Comparison of ENCODE assay signal across 19 cellular contexts in genomic region chr1:43302721-43303476, GRCh38. TPM values are rescaled to one million over a fixed set of nuclear protein-coding genes. Genes with fewer than 3 reads are reported as not detected.
DNase-seq lines count a peak whose midpoint lies in the region; ATAC-seq and TF ChIP-seq lines count a peak whose summit lies in the region.
"Had no signal": no experiment of that assay in that cellular context is flagged by ENCODE, and none has a peak within 500 bp of the region (broad histone marks: within the 10 kb centered on the region; RNA-seq: fewer than 3 reads in every experiment).

No MANE protein-coding gene starts in this region.

- TF ChIP-seq EP300 in upper lobe of left lung (IDR thresholded peaks at IDR 0.05): no peak

- ATAC-seq in left cardiac atrium (no peak), upper lobe of left lung (ENCODE audit: low FRiP score in 2 of 2) (no peak)
- ATAC-seq: stimulated activated effector memory CD8-positive, alpha-beta T cell treated with anti-CD3 and anti-CD28 coated beads, Interleukin-12 subunit alpha, Interleukin-12 subunit beta, amount 100 ng/mL, for 72 hours had no signal

- H3K36me3 ChIP-seq in neural progenitor cell: no peaks in the 10 kb centered on the region
- peaks cover 0 to 4% (median 2%) of the 10 kb centered on the region in 4 donors for H3K36me3 ChIP-seq in upper lobe of left lung
- H3K36me3 ChIP-seq: right lobe of liver had no signal

- no peaks in the 10 kb centered on the region for H3F3A ChIP-seq in neural progenitor cell (ENCODE audit: low read depth)

- H2AFZ ChIP-seq in neural progenitor cell (replicated peaks): no peak overlapping the region

- H3K9me3 Mint-ChIP-seq in neural progenitor cell (no peaks in the 10 kb centered on the region), mesothelial cell of epicardium (no peaks in the 10 kb centered on the region)
- H3K9me3 Mint-ChIP-seq: activated naive CD4-positive, alpha-beta T cell treated with anti-CD3 and anti-CD28 coated beads for 36 hours; stimulated activated effector memory CD8-positive, alpha-beta T cell treated with anti-CD3 and anti-CD28 coated beads, Interleukin-12 subunit alpha, Interleukin-12 subunit beta, amount 100 ng/mL, for 72 hours had no signal

- WGBS in upper lobe of left lung, 2 donors: 51 to 58% methylated on average over 8 of the region's 8 CpGs

- H3K9ac ChIP-seq in neural progenitor cell: no peak overlapping the region
- H3K9ac ChIP-seq: BLaER1 treated with 17β-estradiol and CSF1 and Interleukin-3, amounts not matched to agents 10 nM and 100 nM had no signal

- H3K27ac Mint-ChIP-seq in neural progenitor cell (peak overlapping the region; percentile 43), mesothelial cell of epicardium (no peak overlapping the region)
- H3K27ac Mint-ChIP-seq: activated naive CD4-positive, alpha-beta T cell treated with anti-CD3 and anti-CD28 coated beads for 36 hours had no signal

- no peaks in the 10 kb centered on the region for H3K79me2 ChIP-seq in neural progenitor cell (ENCODE audit: low read depth)

- no peak for TF ChIP-seq POLR2A in upper lobe of left lung (IDR thresholded peaks at IDR 0.05)

- H3K9me3 ChIP-seq in neural progenitor cell (ENCODE audit: low read depth) (no peaks in the 10 kb centered on the region), upper lobe of left lung (no peaks in the 10 kb centered on the region)
- H3K9me3 ChIP-seq: BLaER1 treated with 17β-estradiol and CSF1 and Interleukin-3, amounts not matched to agents 10 nM and 100 nM; right lobe of liver had no signal

- H3K4me1 ChIP-seq in neural progenitor cell (peaks cover 25% of the 10 kb centered on the region), upper lobe of left lung (peaks cover 44 to 54% (median 49%) of the 10 kb centered on the region in 4 donors)

- no peaks in the 10 kb centered on the region for H4K20me1 ChIP-seq in neural progenitor cell (ENCODE audit: low read depth)
- H4K20me1 ChIP-seq: BLaER1 treated with 17β-estradiol and CSF1 and Interleukin-3, amounts not matched to agents 10 nM and 100 nM had no signal

- H3K4me2 ChIP-seq in neural progenitor cell: no peak overlapping the region

- H3K27ac ChIP-seq in neural progenitor cell (no peak overlapping the region), upper lobe of left lung (peak overlapping the region; percentile 41 to 81 (median 74))
- H3K27ac ChIP-seq: BLaER1 treated with 17β-estradiol and CSF1 and Interleukin-3, amounts not matched to agents 10 nM and 100 nM had no signal

- no peak for TF ChIP-seq CTCF in neural progenitor cell (IDR thresholded peaks at IDR 0.05)
- no peak for TF ChIP-seq CTCF in upper lobe of left lung (IDR thresholded peaks at IDR 0.05)
- no peak for TF ChIP-seq CTCF in mesothelial cell of epicardium (IDR thresholded peaks at IDR 0.05; ENCODE audit: unreplicated experiment)

- no peaks in the 10 kb centered on the region for H3K36me3 Mint-ChIP-seq in neural progenitor cell
- no peaks in the 10 kb centered on the region for H3K36me3 Mint-ChIP-seq in mesothelial cell of epicardium
- H3K36me3 Mint-ChIP-seq: stimulated activated effector memory CD8-positive, alpha-beta T cell treated with anti-CD3 and anti-CD28 coated beads, Interleukin-12 subunit alpha, Interleukin-12 subunit beta, amount 100 ng/mL, for 72 hours had no signal

- H3K27me3 ChIP-seq in neural progenitor cell (no peaks in the 10 kb centered on the region), upper lobe of left lung (no peaks in the 10 kb centered on the region)
- H3K27me3 ChIP-seq: BLaER1 treated with 17β-estradiol and CSF1 and Interleukin-3, amounts not matched to agents 10 nM and 100 nM; right lobe of liver had no signal

- H3K4me1 Mint-ChIP-seq in neural progenitor cell: peaks cover 19% of the 10 kb centered on the region
- peaks cover 15% of the 10 kb centered on the region for H3K4me1 Mint-ChIP-seq in mesothelial cell of epicardium
- H3K4me1 Mint-ChIP-seq: stimulated activated effector memory CD8-positive, alpha-beta T cell treated with anti-CD3 and anti-CD28 coated beads, Interleukin-12 subunit alpha, Interleukin-12 subunit beta, amount 100 ng/mL, for 72 hours had no signal

- H3K27me3 Mint-ChIP-seq in neural progenitor cell (ENCODE audit: insufficient read depth, low read depth) (peaks cover 7% of the 10 kb centered on the region), mesothelial cell of epicardium (ENCODE audit: low read depth) (no peaks in the 10 kb centered on the region)

- H3K4me3 Mint-ChIP-seq in neural progenitor cell (no peak overlapping the region), mesothelial cell of epicardium (no peak overlapping the region)
- H3K4me3 Mint-ChIP-seq: activated naive CD4-positive, alpha-beta T cell treated with anti-CD3 and anti-CD28 coated beads for 36 hours; stimulated activated effector memory CD8-positive, alpha-beta T cell treated with anti-CD3 and anti-CD28 coated beads, Interleukin-12 subunit alpha, Interleukin-12 subunit beta, amount 100 ng/mL, for 72 hours had no signal

- intact Hi-C loops in left cardiac atrium (cut with DNase I): loop anchor here in 1 of 2 donors (5.0 kb wide), 1 partner anchor 66 kb away; no protein-coding TSS in a partner anchor

- H3K4me3 ChIP-seq in neural progenitor cell (no peak overlapping the region), upper lobe of left lung (peak overlapping the region in 3 of 4 donors; percentile 34 to 46 (median 39))
- H3K4me3 ChIP-seq: BLaER1 treated with 17β-estradiol and CSF1 and Interleukin-3, amounts not matched to agents 10 nM and 100 nM had no signal

- DNase-seq in astrocyte of the hippocampus (ENCODE audit: low read depth, low spot score): peak; percentile 33
- peak; percentile 6 for DNase-seq in left cardiac atrium
- DNase-seq in neural progenitor cell (ENCODE audit: low spot score): no peak
- DNase-seq in upper lobe of left lung: no peak
- DNase-seq in mesothelial cell of epicardium (ENCODE audit: low spot score in 2 of 2, unreplicated experiment in 2 of 2): no peak
- no peak for DNase-seq in GM19238 (ENCODE audit: insufficient read length, low spot score)
- no peak for DNase-seq in NCI-H2107 treated with DMSO at 0.1 percent for 48 hours (lab: John Stamatoyannopoulos, UW; ENCODE audit: unreplicated experiment)
- DNase-seq: activated CD4-positive, CD25-positive, alpha-beta regulatory T cell; activated naive CD4-positive, alpha-beta T cell treated with anti-CD3 and anti-CD28 coated beads for 36 hours; DMS53; NCI-H1930; NCI-H82 had no signal

RNA-seq across cellular contexts. Expression of gene TIE1, which starts 2.1 kb away (rescaled TPM):
- total RNA-seq in left cardiac atrium (10 to 100 TPM; 23.1 to 38.9 TPM), neural progenitor cell (ENCODE audit: low replicate concordance) (0.21 and 0.25 TPM in 2 replicates), upper lobe of left lung (100 to 1,000 TPM in 1 of 6 donors, 10 to 100 TPM in 5; 23.9 to 170 (median 51.4) TPM), mesothelial cell of epicardium (1.3 to 1.7 TPM (median 1.5 TPM) in 3 replicates)
- total RNA-seq: activated naive CD4-positive, alpha-beta T cell treated with anti-CD3 and anti-CD28 coated beads for 36 hours; MCF 10A had no signal

RNA-seq across cellular contexts. Expression of gene C1orf210, which starts 17.5 kb away (rescaled TPM):
- total RNA-seq in left cardiac atrium: not detected
- total RNA-seq in neural progenitor cell (ENCODE audit: low replicate concordance): not detected in 2 replicates
- total RNA-seq in upper lobe of left lung: 10 to 100 TPM; 12.5 to 38.3 (median 27.1) TPM
- 3.7 to 5.3 TPM (median 4.2 TPM) in 3 replicates for total RNA-seq in mesothelial cell of epicardium
- total RNA-seq: activated naive CD4-positive, alpha-beta T cell treated with anti-CD3 and anti-CD28 coated beads for 36 hours; HT1080; T-helper 1 cell treated with Interleukin-12 subunit alpha and Interleukin-12 subunit beta and Interleukin-4 antibody, amounts not matched to agents 30 ng/mL and 1 ng/mL, for 36 hours had no signal

RNA-seq across cellular contexts. Expression of gene TMEM125, which starts 33.1 kb away (rescaled TPM):
- total RNA-seq in left cardiac atrium (under 1 TPM; 0.41 to 0.65 TPM), neural progenitor cell (ENCODE audit: low replicate concordance) (0.73 and 2.2 TPM in 2 replicates), upper lobe of left lung (100 to 1,000 TPM; 144 to 302 (median 227) TPM), mesothelial cell of epicardium (7.6 to 9.2 TPM (median 7.7 TPM) in 3 replicates)
- total RNA-seq: HT1080; T-helper 1 cell treated with Interleukin-12 subunit alpha and Interleukin-12 subunit beta and Interleukin-4 antibody, amounts not matched to agents 30 ng/mL and 1 ng/mL, for 36 hours had no signal

RNA-seq across cellular contexts. Expression of gene MPL, which starts 34.7 kb away (rescaled TPM):
- total RNA-seq in left cardiac atrium (under 1 TPM; 0.44 to 0.65 TPM), neural progenitor cell (ENCODE audit: low replicate concordance) (0.09 TPM in 1 of 2 replicates, not detected in the other), upper lobe of left lung (1 to 10 TPM in 1 of 6 donors, under 1 TPM in 5; 0.24 to 6.3 (median 0.74) TPM), mesothelial cell of epicardium (0.50 to 0.53 TPM in 2 of 3 replicates, not detected in the other)
- total RNA-seq: activated naive CD4-positive, alpha-beta T cell treated with anti-CD3 and anti-CD28 coated beads for 36 hours; HT1080; kidney epithelial cell; MCF 10A; T-helper 1 cell treated with Interleukin-12 subunit alpha and Interleukin-12 subunit beta and Interleukin-4 antibody, amounts not matched to agents 30 ng/mL and 1 ng/mL, for 36 hours had no signal

RNA-seq across cellular contexts. Expression of gene CDC20, which starts 55.9 kb away (rescaled TPM):
- total RNA-seq in left cardiac atrium (1 to 10 TPM in 1 of 2 donors, under 1 TPM in 1; 0.34 to 1.4 TPM), neural progenitor cell (ENCODE audit: low replicate concordance) (164 and 261 TPM in 2 replicates), upper lobe of left lung (1 to 10 TPM in 5 of 6 donors, not detected in 1; 2.1 to 8.4 (median 2.9) TPM), mesothelial cell of epicardium (32.0 to 33.4 TPM (median 32.4 TPM) in 3 replicates)

Comparison
In these comparisons a context has a peak if more than half of its experiments do, and no peak if none do; other contexts are left out.
1. DNase-seq: peak in astrocyte of the hippocampus (single experiment) and left cardiac atrium (single experiment); none in neural progenitor cell (single experiment), upper lobe of left lung (0 of 2), mesothelial cell of epicardium (0 of 2), GM19238 (single experiment) and NCI-H2107 treated with DMSO at 0.1 percent for 48 hours (single experiment).
2. RNA of gene TMEM125, which starts 33.1 kb away (total RNA-seq): 144 to 302 TPM in upper lobe of left lung; 7.6 to 9.2 TPM in mesothelial cell of epicardium, 0.73 to 2.2 TPM in neural progenitor cell and 0.41 to 0.65 TPM in left cardiac atrium; every median in the first group is over 10 times any median in the second.